Comparison of ENCODE assay signal across 13 cellular contexts in genomic region chr17:48820936-48821335, GRCh38. TPM values are rescaled to one million over a fixed set of nuclear protein-coding genes. Genes with fewer than 3 reads are reported as not detected.
"Had no signal": no experiment of that assay in that cellular context is flagged by ENCODE, and none has a peak within 500 bp of the region (broad histone marks: within the 10 kb centered on the region; RNA-seq: fewer than 3 reads in every experiment).

No MANE protein-coding gene starts in this region.

RNA-seq across cellular contexts. Expression of gene TTLL6, which starts 3.9 kb away (rescaled TPM):
- total RNA-seq: dermis blood vessel endothelial cell; endothelial cell of umbilical vein; epithelial cell of proximal tubule; foreskin keratinocyte; gastroesophageal sphincter; kidney epithelial cell; lower leg skin; lung microvascular endothelial cell; mesothelial cell of epicardium; natural killer cell treated with Interleukin-12 subunit alpha and Interleukin-12 subunit beta and Interleukin-15 and Interleukin-18, amount 100 ng/mL, for 72 hours; pulmonary artery endothelial cell; suprapubic skin had no signal
- polyA plus RNA-seq: endothelial cell of umbilical vein, fibroblast of lung, foreskin keratinocyte had no signal
